ENCODE assay signal across 1 cellular context in the genomic region with DNA sequence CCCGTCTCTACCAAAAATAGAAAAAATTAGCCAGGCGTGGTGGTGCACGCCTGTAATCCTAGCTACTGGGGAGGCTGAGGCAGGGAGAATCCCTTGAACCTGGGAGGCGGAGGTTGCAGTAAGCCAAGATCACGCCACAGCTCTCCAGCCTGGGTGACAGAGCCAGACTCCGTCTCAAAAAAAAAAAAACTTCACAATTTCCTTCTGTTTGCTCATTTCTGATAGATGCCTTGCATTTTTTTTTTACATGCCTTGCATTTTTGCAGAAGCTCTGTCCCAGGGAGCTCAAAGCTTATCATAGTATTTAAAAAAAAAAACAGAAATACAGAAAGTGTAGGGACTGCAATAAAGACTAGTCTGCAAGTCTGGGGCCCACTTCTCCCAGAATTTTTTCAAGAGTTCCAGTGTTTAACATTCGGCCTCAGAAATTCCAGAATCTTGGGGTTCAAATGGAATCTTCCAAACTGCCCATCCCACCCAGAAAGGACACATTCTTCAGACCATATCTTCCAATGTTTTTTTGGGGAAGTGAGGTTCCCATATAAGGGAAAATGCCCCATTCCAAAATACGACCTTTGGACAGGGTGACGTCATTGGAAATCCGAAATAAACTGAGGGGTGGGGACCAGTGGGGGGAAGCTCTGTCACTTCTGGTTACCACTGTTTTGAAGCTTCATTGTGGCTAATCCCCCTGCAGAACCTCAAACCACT.
TF ChIP-seq lines count a peak whose summit lies in the region.

No MANE protein-coding gene starts in this region.

TF ChIP-seq in K562, 482 proteins besides CTCF, POLR2A, EP300 and RAD21:
- TF ChIP-seq ATF7 (IDR thresholded peaks at IDR 0.05) (0 out of 2 replicates have a peak, but pooled peaks have one; percentile 16), HDAC6 (IDR thresholded peaks at IDR 0.05; ENCODE audit: low read depth, low read length) (no peak)
- TF ChIP-seq, protein P1, sequence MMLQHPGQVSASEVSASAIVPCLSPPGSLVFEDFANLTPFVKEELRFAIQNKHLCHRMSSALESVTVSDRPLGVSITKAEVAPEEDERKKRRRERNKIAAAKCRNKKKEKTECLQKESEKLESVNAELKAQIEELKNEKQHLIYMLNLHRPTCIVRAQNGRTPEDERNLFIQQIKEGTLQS (IDR thresholded peaks at IDR 0.05): peak; percentile 38; the same call in 1 of the 2 replicates
- TF ChIP-seq, protein P1 (CRISPR knock-in tag; conservative IDR thresholded peaks at IDR 0.05): no peak
TF ChIP-seq in K562: peak in this region for 2.
